ENCODE assay signal across 21 cellular contexts in the genomic region with DNA sequence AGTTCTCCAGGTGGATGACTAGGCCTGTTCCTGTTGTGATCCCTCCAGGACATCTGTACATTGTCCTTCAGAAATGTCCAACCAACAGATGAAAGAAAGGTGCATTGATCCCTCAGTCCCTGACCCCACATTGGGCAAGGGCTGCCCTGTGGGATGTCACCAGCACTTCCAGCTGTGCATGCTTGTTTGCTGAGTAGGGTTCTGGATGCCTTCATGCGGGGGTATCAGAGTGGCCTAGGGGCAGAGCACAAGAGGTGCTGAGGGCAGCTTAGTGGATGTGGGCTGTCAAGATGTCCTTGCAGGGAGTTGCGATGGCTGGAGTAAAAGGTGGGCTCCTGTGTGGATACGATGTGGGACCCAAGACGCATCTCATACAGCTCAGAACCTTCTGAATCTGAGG.
"Had no signal": no experiment of that assay in that cellular context is flagged by ENCODE, and none has a peak within 500 bp of the region (broad histone marks: within the 10 kb centered on the region; RNA-seq: fewer than 3 reads in every experiment).

No MANE protein-coding gene starts in this region.

- H3K9me3 ChIP-seq: SJSA1 had no signal

- H3K36me3 ChIP-seq: SJSA1 had no signal

- H3K27me3 ChIP-seq: SJSA1 had no signal

- DNase-seq: MM.1S, NCI-H1092 treated with DMSO at 0.1 percent for 48 hours, NCI-H1436, NCI-H187, NCI-H2029, NCI-H2081 treated with DMSO at 0.1 percent for 48 hours, NCI-H2171, NCI-H226, NCI-H446, NCI-H510A, NCI-H524 treated with DMSO at 0.1 percent for 48 hours, NCI-H69, NCI-H774, Right ventricle myocardium superior, RPMI8226, SIG-M5 had no signal

- H3K4me2 ChIP-seq: KMS-11 had no signal

- H3K4me3 ChIP-seq: K562, SJSA1 had no signal

- ATAC-seq: HepG2, K562 had no signal

- H3K27ac ChIP-seq: KMS-11, SJSA1 had no signal

- FAIRE-seq: HepG2, K562, RCC 7860 had no signal

- H3K9ac ChIP-seq: KMS-11 had no signal
